ENCODE assay signal across 25 cellular contexts in the genomic region with DNA sequence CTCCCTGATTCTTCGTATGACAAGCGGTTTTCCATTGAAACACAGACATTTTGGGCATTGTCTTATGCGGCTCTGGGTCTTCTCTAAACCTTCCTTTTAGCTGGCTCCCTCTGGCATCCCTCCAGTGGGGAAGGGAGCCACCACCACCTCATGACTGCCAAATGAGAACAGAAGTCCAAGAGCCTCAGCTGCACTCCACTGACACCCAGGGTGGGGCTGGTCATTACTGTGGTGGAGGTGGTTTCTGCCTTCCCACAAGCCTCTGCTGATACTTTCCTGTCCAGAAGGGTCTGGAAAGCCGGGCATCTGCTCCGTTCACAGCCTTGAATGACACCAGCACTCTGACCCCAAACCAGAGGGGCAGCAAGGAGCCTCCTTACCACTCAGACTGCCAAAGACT.
"Had no signal": no experiment of that assay in that cellular context is flagged by ENCODE, and none has a peak within 500 bp of the region (broad histone marks: within the 10 kb centered on the region; RNA-seq: fewer than 3 reads in every experiment).

No MANE protein-coding gene starts in this region.

- H3K27ac Mint-ChIP-seq: dendritic cell treated with granulocyte-macrophage colony-stimulating factor and Interleukin-4, amounts not matched to agents 40 ng/mL and 50 ng/mL, for 4 days; effector memory CD8-positive, alpha-beta T cell; endodermal cell had no signal

- H3K4me3 Mint-ChIP-seq: dendritic cell treated with granulocyte-macrophage colony-stimulating factor and Interleukin-4, amounts not matched to agents 40 ng/mL and 50 ng/mL, for 4 days; effector memory CD8-positive, alpha-beta T cell; endodermal cell had no signal

- DNase-seq: colonic mucosa; cortex of kidney; dermis blood vessel endothelial cell; dorsolateral prefrontal cortex; effector CD4-positive, alpha-beta T cell; effector CD8-positive, alpha-beta T cell; effector memory CD4-positive, alpha-beta T cell; effector memory CD8-positive, alpha-beta T cell; endodermal cell; erythroblast; esophagus squamous epithelium; foreskin fibroblast; foreskin keratinocyte; foreskin melanocyte; gastrocnemius medialis; glutamatergic neuron; head of caudate nucleus; heart left ventricle; heart right ventricle had no signal

- ATAC-seq: effector memory CD8-positive, alpha-beta T cell; esophagus mucosa; foreskin keratinocyte; gastrocnemius medialis; gastroesophageal sphincter; heart left ventricle; heart right ventricle had no signal

- H3K27me3 ChIP-seq: colonic mucosa, dorsolateral prefrontal cortex, esophagus muscularis mucosa, esophagus squamous epithelium, foreskin keratinocyte, gastrocnemius medialis had no signal

- H3K9me3 ChIP-seq: colonic mucosa, gastrocnemius medialis had no signal

- H3K36me3 ChIP-seq: colonic mucosa, esophagus muscularis mucosa, esophagus squamous epithelium, gastrocnemius medialis, gastroesophageal sphincter, heart left ventricle, heart right ventricle had no signal

- H3K27ac ChIP-seq: colonic mucosa, coronary artery, dorsolateral prefrontal cortex, epithelial cell of prostate, esophagus muscularis mucosa, esophagus squamous epithelium, foreskin keratinocyte, gastrocnemius medialis, gastroesophageal sphincter, heart left ventricle, heart right ventricle had no signal

- H3K4me1 ChIP-seq: colonic mucosa, esophagus muscularis mucosa, esophagus squamous epithelium, foreskin keratinocyte, gastrocnemius medialis, gastroesophageal sphincter, heart left ventricle, heart right ventricle had no signal

- H3K4me3 ChIP-seq: colonic mucosa, coronary artery, dorsolateral prefrontal cortex, esophagus muscularis mucosa, esophagus squamous epithelium, gastrocnemius medialis, gastroesophageal sphincter, heart left ventricle, heart right ventricle had no signal
